ENCODE assay signal across 22 cellular contexts in genomic region chr13:114288157-114288591, GRCh38. TPM values are rescaled to one million over a fixed set of nuclear protein-coding genes. Genes with fewer than 3 reads are reported as not detected.
DNase-seq lines count a peak whose midpoint lies in the region; ATAC-seq and TF ChIP-seq lines count a peak whose summit lies in the region.
"Had no signal": no experiment of that assay in that cellular context is flagged by ENCODE, and none has a peak within 500 bp of the region (broad histone marks: within the 10 kb centered on the region; RNA-seq: fewer than 3 reads in every experiment).

No MANE protein-coding gene starts in this region.

- POLR2A ChIA-PET in OCI-LY7 (lab: Charles Lee) = no interaction called here

- H3K4me1 ChIP-seq in thyroid gland (peaks cover 29 to 43% of the 10 kb centered on the region in 2 donors), sigmoid colon (peaks cover 0 to 14% (median 5%) of the 10 kb centered on the region in 4 donors), OCI-LY7 (ENCODE audit: insufficient read depth, low read length, poor library complexity, severe bottlenecking) (no peaks in the 10 kb centered on the region)
- H3K4me1 ChIP-seq: uterus had no signal

- no peak for TF ChIP-seq EP300 in sigmoid colon (IDR thresholded peaks at IDR 0.05)

- intact Hi-C loops in thyroid gland (cut with DNase I) = no loop called here
- intact Hi-C loops in sigmoid colon (cut with DNase I) = no loop called here
- intact Hi-C loops in OCI-LY7 (cut with micrococcal nuclease; ENCODE audit: unreplicated experiment) = no loop called here

- H4K20me1 ChIP-seq in OCI-LY7 (ENCODE audit: insufficient read depth, low read length) = no peaks in the 10 kb centered on the region

- H3K27me3 ChIP-seq in thyroid gland (no peaks in the 10 kb centered on the region), sigmoid colon (no peaks in the 10 kb centered on the region)
- H3K27me3 ChIP-seq: BLaER1, right atrium auricular region, uterus had no signal

- WGBS in thyroid gland, 2 donors = 92 to 96% methylated on average over 8 of the region's 8 CpGs
- 95% methylated on average over 8 of the region's 8 CpGs for WGBS in sigmoid colon, 2 donors

- no peak for TF ChIP-seq CTCF in thyroid gland (IDR thresholded peaks at IDR 0.05)
- TF ChIP-seq CTCF in sigmoid colon (IDR thresholded peaks at IDR 0.05) = no peak
- no peak for TF ChIP-seq CTCF in OCI-LY7 (conservative IDR thresholded peaks at IDR 0.05; ENCODE audit: low read length)

- H3K27ac Mint-ChIP-seq in activated naive CD4-positive, alpha-beta T cell treated with anti-CD3 and anti-CD28 coated beads, Interleukin-2, amount 50 U/mL, for 24 hours = peak overlapping the region; percentile 77
- peak overlapping the region; percentile 79 for H3K27ac Mint-ChIP-seq in activated T-helper 17 cell treated with anti-CD3 and anti-CD28 coated beads, Interleukin-2, amount 50 U/mL, for 72 hours
- H3K27ac Mint-ChIP-seq: activated CD4-positive, alpha-beta T cell treated with anti-CD3 and anti-CD28 coated beads, Interleukin-2, amount 10 ng/mL, durations not matched to agents 7 days and 5 days; dendritic cell treated with granulocyte-macrophage colony-stimulating factor and Interleukin-4, amounts not matched to agents 40 ng/mL and 50 ng/mL, for 4 days had no signal

- no peak for DNase-seq in activated naive CD4-positive, alpha-beta T cell treated with anti-CD3 and anti-CD28 coated beads, Interleukin-2, amount 50 U/mL, for 16 hours
- no peak for DNase-seq in left lobe of liver (ENCODE audit: low spot score)
- no peak for DNase-seq in thyroid gland
- no peak for DNase-seq in RPMI8226
- no peak for DNase-seq in sigmoid colon
- DNase-seq in OCI-LY7 (ENCODE audit: low spot score) = no peak
- DNase-seq: activated CD4-positive, alpha-beta T cell treated with anti-CD3 and anti-CD28 coated beads, Interleukin-2, amount 10 ng/mL, durations not matched to agents 7 days and 5 days; EL; KG1; NCI-H187 treated with DMSO at 0.1 percent for 48 hours; NCI-H2227 treated with DMSO at 0.1 percent for 48 hours; NCI-H82; PC-3; SIG-M5; stimulated activated CD8-positive, alpha-beta memory T cell treated with anti-CD3 and anti-CD28 coated beads, Interleukin-4, amount 100 ng/mL, for 48 hours; T-cell; uterus had no signal

- H3K4me3 ChIP-seq in thyroid gland (replicated peaks in 1 of 3) = no peak overlapping the region
- H3K4me3 ChIP-seq in sigmoid colon = no peak overlapping the region
- H3K4me3 ChIP-seq in OCI-LY7 (ENCODE audit: low read depth, low read length, poor library complexity, severe bottlenecking) = no peak overlapping the region
- H3K4me3 ChIP-seq: BLaER1, right atrium auricular region, uterus had no signal

- no peak overlapping the region for H2AFZ ChIP-seq in OCI-LY7 (ENCODE audit: low read length)

- H3K79me2 ChIP-seq in OCI-LY7 (ENCODE audit: insufficient read depth, low read depth, low read length) = peaks cover 10% of the 10 kb centered on the region; the same call in 1 of the 2 replicates

- peaks cover 45% of the 10 kb centered on the region for H3K4me1 Mint-ChIP-seq in activated naive CD4-positive, alpha-beta T cell treated with anti-CD3 and anti-CD28 coated beads, Interleukin-2, amount 50 U/mL, for 24 hours
- peaks cover 35% of the 10 kb centered on the region for H3K4me1 Mint-ChIP-seq in activated T-helper 17 cell treated with anti-CD3 and anti-CD28 coated beads, Interleukin-2, amount 50 U/mL, for 72 hours

- no peaks in the 10 kb centered on the region for H3K9me2 ChIP-seq in OCI-LY7 (ENCODE audit: insufficient read depth, low read length)

- peaks cover 3 to 11% of the 10 kb centered on the region in 2 donors for H3K36me3 ChIP-seq in thyroid gland
- H3K36me3 ChIP-seq in sigmoid colon = peaks cover 0 to 71% (median 21%) of the 10 kb centered on the region in 4 donors
- peaks cover 71% of the 10 kb centered on the region for H3K36me3 ChIP-seq in OCI-LY7 (ENCODE audit: insufficient read depth, low read length)
- H3K36me3 ChIP-seq: uterus had no signal

- no peak overlapping the region for H3K4me2 ChIP-seq in OCI-LY7 (ENCODE audit: low read length)
- H3K4me2 ChIP-seq: BLaER1 had no signal

- TF ChIP-seq POLR2A in thyroid gland (IDR thresholded peaks at IDR 0.05) (no peak), sigmoid colon (IDR thresholded peaks at IDR 0.05) (no peak)

- no peaks in the 10 kb centered on the region for H3K9me3 Mint-ChIP-seq in activated naive CD4-positive, alpha-beta T cell treated with anti-CD3 and anti-CD28 coated beads, Interleukin-2, amount 50 U/mL, for 24 hours
- no peaks in the 10 kb centered on the region for H3K9me3 Mint-ChIP-seq in activated T-helper 17 cell treated with anti-CD3 and anti-CD28 coated beads, Interleukin-2, amount 50 U/mL, for 72 hours
- H3K9me3 Mint-ChIP-seq: activated CD4-positive, alpha-beta T cell treated with anti-CD3 and anti-CD28 coated beads, Interleukin-2, amount 10 ng/mL, durations not matched to agents 7 days and 5 days; dendritic cell treated with granulocyte-macrophage colony-stimulating factor and Interleukin-4, amounts not matched to agents 40 ng/mL and 50 ng/mL, for 4 days; T-cell had no signal

- no peak overlapping the region for H3K4me3 Mint-ChIP-seq in activated naive CD4-positive, alpha-beta T cell treated with anti-CD3 and anti-CD28 coated beads, Interleukin-2, amount 50 U/mL, for 24 hours
- no peak overlapping the region for H3K4me3 Mint-ChIP-seq in activated T-helper 17 cell treated with anti-CD3 and anti-CD28 coated beads, Interleukin-2, amount 50 U/mL, for 72 hours
- H3K4me3 Mint-ChIP-seq: activated CD4-positive, alpha-beta T cell treated with anti-CD3 and anti-CD28 coated beads, Interleukin-2, amount 10 ng/mL, durations not matched to agents 7 days and 5 days; dendritic cell treated with granulocyte-macrophage colony-stimulating factor and Interleukin-4, amounts not matched to agents 40 ng/mL and 50 ng/mL, for 4 days; T-cell had no signal

- no TSS peak for BruUV-seq in OCI-LY7 (replicated peaks; lab: Mats Ljungman, UMichigan)

- H3K36me3 Mint-ChIP-seq in activated naive CD4-positive, alpha-beta T cell treated with anti-CD3 and anti-CD28 coated beads, Interleukin-2, amount 50 U/mL, for 24 hours = peaks cover 30% of the 10 kb centered on the region
- H3K36me3 Mint-ChIP-seq in activated T-helper 17 cell treated with anti-CD3 and anti-CD28 coated beads, Interleukin-2, amount 50 U/mL, for 72 hours (ENCODE audit: low read depth) = peaks cover 98% of the 10 kb centered on the region

- CTCF ChIA-PET in OCI-LY7 (lab: Charles Lee; ENCODE audit: unreplicated experiment) = no interaction called here

- H3K27me3 Mint-ChIP-seq in activated naive CD4-positive, alpha-beta T cell treated with anti-CD3 and anti-CD28 coated beads, Interleukin-2, amount 50 U/mL, for 24 hours = no peaks in the 10 kb centered on the region
- no peaks in the 10 kb centered on the region for H3K27me3 Mint-ChIP-seq in activated T-helper 17 cell treated with anti-CD3 and anti-CD28 coated beads, Interleukin-2, amount 50 U/mL, for 72 hours
- H3K27me3 Mint-ChIP-seq: activated CD4-positive, alpha-beta T cell treated with anti-CD3 and anti-CD28 coated beads, Interleukin-2, amount 10 ng/mL, durations not matched to agents 7 days and 5 days; dendritic cell treated with granulocyte-macrophage colony-stimulating factor and Interleukin-4, amounts not matched to agents 40 ng/mL and 50 ng/mL, for 4 days; T-cell had no signal

- no peak for ATAC-seq in activated T-helper 17 cell treated with anti-CD3 and anti-CD28 coated beads, Interleukin-2, amount 50 U/mL, for 72 hours (replicated peaks)
- peak; percentile 87 for ATAC-seq in left lobe of liver
- ATAC-seq: PC-3, T-cell had no signal

- H3K27ac ChIP-seq in thyroid gland (peak overlapping the region in 2 of 3 donors; percentile 92 to 93), sigmoid colon (no peak overlapping the region), OCI-LY7 (ENCODE audit: low read depth, low read length, poor library complexity, severe bottlenecking) (no peak overlapping the region)
- H3K27ac ChIP-seq: BLaER1, right atrium auricular region, uterus had no signal

- H3K9me3 ChIP-seq in thyroid gland (no peaks in the 10 kb centered on the region), sigmoid colon (no peaks in the 10 kb centered on the region), OCI-LY7 (ENCODE audit: low read length) (no peaks in the 10 kb centered on the region)
- H3K9me3 ChIP-seq: BLaER1, right atrium auricular region, uterus had no signal

RNA-seq across cellular contexts. Expression of gene UPF3A, which starts 6.8 kb away (rescaled TPM):
- 10 to 100 TPM; 45.7 to 60.4 TPM for total RNA-seq in activated T-helper 17 cell treated with anti-CD3 and anti-CD28 coated beads, Interleukin-2, amount 50 U/mL, for 72 hours
- total RNA-seq in left lobe of liver = 22.0 TPM
- total RNA-seq in thyroid gland = 10 to 100 TPM; 58.8 to 81.9 (median 70.1) TPM
- total RNA-seq in sigmoid colon = 10 to 100 TPM; 32.4 to 65.9 (median 43.2) TPM
- 10 to 100 TPM; 25.7 to 44.4 (median 41.0) TPM for polyA plus RNA-seq in sigmoid colon
- 26.2 and 27.8 TPM in 2 replicates for total RNA-seq in OCI-LY7 (2014; rRNA removed; shearing (Covaris generic))
- total RNA-seq in OCI-LY7 (2022) = 55.4 and 62.8 TPM in 2 replicates

RNA-seq across cellular contexts. Expression of gene CHAMP1, which starts 26.1 kb away (rescaled TPM):
- total RNA-seq in activated T-helper 17 cell treated with anti-CD3 and anti-CD28 coated beads, Interleukin-2, amount 50 U/mL, for 72 hours = 10 to 100 TPM; 26.6 to 34.6 TPM
- total RNA-seq in left lobe of liver (8.8 TPM), thyroid gland (10 to 100 TPM; 15.6 to 32.1 (median 18.0) TPM), sigmoid colon (10 to 100 TPM in 3 of 4 donors, 1 to 10 TPM in 1; 9.4 to 15.9 (median 13.1) TPM), OCI-LY7 (2022) (37.9 and 42.8 TPM in 2 replicates)
- polyA plus RNA-seq in sigmoid colon = 1 to 10 TPM; 6.5 to 9.6 (median 7.3) TPM
- total RNA-seq in OCI-LY7 (2014; rRNA removed; shearing (Covaris generic)) = 12.4 and 13.6 TPM in 2 replicates

RNA-seq across cellular contexts. Expression of gene CDC16, which starts 53.5 kb away (rescaled TPM):
- total RNA-seq in activated T-helper 17 cell treated with anti-CD3 and anti-CD28 coated beads, Interleukin-2, amount 50 U/mL, for 72 hours = 100 to 1,000 TPM in 1 of 2 donors, 10 to 100 TPM in 1; 61.9 to 100 TPM
- total RNA-seq in left lobe of liver (28.1 TPM), thyroid gland (10 to 100 TPM; 43.9 to 63.5 (median 55.5) TPM), sigmoid colon (10 to 100 TPM; 33.1 to 76.2 (median 44.2) TPM), OCI-LY7 (2022) (48.7 and 54.8 TPM in 2 replicates)
- polyA plus RNA-seq in sigmoid colon = 10 to 100 TPM; 31.4 to 39.4 (median 33.6) TPM
- total RNA-seq in OCI-LY7 (2014; rRNA removed; shearing (Covaris generic)) = 21.7 and 23.1 TPM in 2 replicates

Comparison
In these comparisons a context has a peak if more than half of its experiments do, and no peak if none do; other contexts are left out.
1. H3K27ac ChIP-seq: peak in thyroid gland (2 of 3); none in sigmoid colon (0 of 4) and OCI-LY7 (single experiment).